22 cellular contexts compared by ENCODE assay signal in the genomic region with DNA sequence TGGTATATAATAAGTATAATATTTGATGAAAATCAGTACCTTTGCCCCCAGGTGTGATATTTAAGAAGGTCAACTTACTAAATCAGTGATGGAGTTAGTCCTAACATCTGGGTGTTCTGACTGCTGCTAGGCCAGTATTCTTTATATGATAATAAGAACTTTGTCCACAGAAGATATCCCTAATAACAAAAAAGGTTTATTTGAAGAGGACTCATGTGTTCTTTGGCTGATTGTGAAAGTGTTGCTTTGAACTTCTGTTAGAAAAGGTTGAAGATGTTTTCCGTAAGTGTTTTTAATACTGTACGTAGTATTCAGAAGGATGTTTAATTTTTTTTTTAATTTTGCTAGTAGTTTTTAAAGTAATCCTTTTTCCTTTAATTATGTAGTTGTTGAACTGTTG. TPM values are rescaled to one million over a fixed set of nuclear protein-coding genes. Genes with fewer than 3 reads are reported as not detected.
A peak's percentile ranks its signal among the peaks of the same experiment; 100 is the strongest.
DNase-seq lines count a peak whose midpoint lies in the region; ATAC-seq, FAIRE-seq and TF ChIP-seq lines count a peak whose summit lies in the region.
"Had no signal": no experiment of that assay in that cellular context is flagged by ENCODE, and none has a peak within 500 bp of the region (broad histone marks: within the 10 kb centered on the region; RNA-seq: fewer than 3 reads in every experiment).

No MANE protein-coding gene starts in this region.

- H3K4me1 Mint-ChIP-seq in CD4-positive, alpha-beta T cell (ENCODE audit: low read depth), result peaks cover 74% of the 10 kb centered on the region

- H2AFZ ChIP-seq in Karpas-422 (ENCODE audit: low read length) (no peak overlapping the region), endothelial cell of umbilical vein (ENCODE audit: low read depth, low read length) (no peak overlapping the region)

- H3K9me1 ChIP-seq in endothelial cell of umbilical vein (replicated peaks; ENCODE audit: control insufficient read depth, extremely low read depth, insufficient read depth, low read length), result no peaks in the 10 kb centered on the region

- FAIRE-seq in endothelial cell of umbilical vein (lab: Jason Lieb, UNC), result no peak
- FAIRE-seq in pancreas (lab: Jason Lieb, UNC), result peak; percentile 61

- no peak for ATAC-seq in CD4-positive, alpha-beta T cell (ENCODE audit: poor library complexity)
- ATAC-seq in pancreas, result no peak
- no peak for ATAC-seq in GM21528 (IDR thresholded peaks at IDR 0.05; ENCODE audit: low FRiP score, unreplicated experiment)
- ATAC-seq in GM21737 (IDR thresholded peaks at IDR 0.05; ENCODE audit: unreplicated experiment), result no peak
- ATAC-seq: body of pancreas; heart left ventricle; left ventricle myocardium superior; stimulated activated memory B cell treated with anti-CD40 and anti-IgM and Interleukin-4, amounts not matched to agents 10 μg/mL and 1 μg/mL and 100 μg/mL, for 72 hours had no signal

- POLR2A ChIA-PET in CD4-positive, alpha-beta T cell (lab: Charles Lee), result interaction anchor here (0.6 to 3.5 kb wide), 3 partner anchors 10 to 513 kb away, joined by 3 to 30 read pairs (median 4); a partner anchor contains a TSS
- POLR2A ChIA-PET in endothelial cell of umbilical vein (lab: Charles Lee), result no interaction called here

- H3K4me3 ChIP-seq in Karpas-422 (ENCODE audit: low read length), result no peak overlapping the region
- no peak overlapping the region for H3K4me3 ChIP-seq in endothelial cell of umbilical vein (replicated peaks in 1 of 3; ENCODE audit: insufficient read depth in 1 of 3, low read depth in 1 of 3, low read length in 3 of 3)
- no peak overlapping the region for H3K4me3 ChIP-seq in pancreas
- H3K4me3 ChIP-seq: body of pancreas, colonic mucosa had no signal

- H3K79me2 ChIP-seq in Karpas-422 (ENCODE audit: low read length) (peaks cover 99% of the 10 kb centered on the region), endothelial cell of umbilical vein (ENCODE audit: control insufficient read depth, insufficient read depth, low read length) (peaks cover 84% of the 10 kb centered on the region)

- intact Hi-C loops in CD4-positive, alpha-beta T cell (cut with DNase I, micrococcal nuclease), result loop anchor here (1.0 to 5.0 kb wide), 2 partner anchors 8 to 34 kb away; no protein-coding TSS in a partner anchor
- intact Hi-C loops in endothelial cell of umbilical vein (cut with micrococcal nuclease) (no loop called here), pancreas (cut with DNase I) (no loop called here)

- dilution Hi-C loops in endothelial cell of umbilical vein (cut with MboI; ENCODE audit: extremely low pct_ligation_motif_present, low sequenced_read_pairs), result loop anchor here (25.0 kb wide), 1 partner anchor 689 kb away; no protein-coding TSS in a partner anchor

- H3K27me3 ChIP-seq in CD4-positive, alpha-beta T cell (ENCODE audit: control insufficient read depth, insufficient read depth, low read length), result no peaks in the 10 kb centered on the region
- H3K27me3 ChIP-seq in Karpas-422 (ENCODE audit: low read length) (no peaks in the 10 kb centered on the region), endothelial cell of umbilical vein (ENCODE audit: control insufficient read depth in 2 of 2, insufficient read depth in 2 of 2, low read length in 2 of 2) (no peaks in the 10 kb centered on the region), pancreas (no peaks in the 10 kb centered on the region)
- H3K27me3 ChIP-seq: body of pancreas, colonic mucosa, heart left ventricle had no signal

- no peak for TF ChIP-seq POLR2A in endothelial cell of umbilical vein (IDR thresholded peaks at IDR 0.05; ENCODE audit: low read depth, low read length)

- no peak for DNase-seq in CD4-positive, alpha-beta T cell
- DNase-seq in Karpas-422 (peak; percentile 39), endothelial cell of umbilical vein (ENCODE audit: low read depth, low spot score) (no peak), pancreas (no peak), A172 (ENCODE audit: low spot score) (no peak), cortex of kidney (lab: John Stamatoyannopoulos, UW) (no peak)
- DNase-seq: activated CD4-positive, alpha-beta T cell treated with anti-CD3 and anti-CD28 coated beads for 48 hours; activated naive CD8-positive, alpha-beta T cell treated with anti-CD3 and anti-CD28 coated beads, Interleukin-2, amount 10 ng/mL, durations not matched to agents 7 days and 5 days; body of pancreas; colonic mucosa; COR-L47; heart left ventricle; left ventricle myocardium superior; NCI-H1417 treated with DMSO at 0.1 percent for 48 hours; NCI-H524 treated with DMSO at 0.1 percent for 48 hours; occipital lobe; T-helper 1 cell had no signal

- H3K9me3 ChIP-seq in CD4-positive, alpha-beta T cell (ENCODE audit: control insufficient read depth, low read length), result no peaks in the 10 kb centered on the region
- no peaks in the 10 kb centered on the region for H3K9me3 ChIP-seq in Karpas-422 (ENCODE audit: low read length)
- no peaks in the 10 kb centered on the region for H3K9me3 ChIP-seq in endothelial cell of umbilical vein (replicated peaks; ENCODE audit: control insufficient read depth, insufficient read depth, low read length)
- no peaks in the 10 kb centered on the region for H3K9me3 ChIP-seq in pancreas
- H3K9me3 ChIP-seq: body of pancreas, colonic mucosa, heart left ventricle had no signal

- TF ChIP-seq CTCF in CD4-positive, alpha-beta T cell (IDR thresholded peaks at IDR 0.05), result no peak
- TF ChIP-seq CTCF in endothelial cell of umbilical vein (IDR thresholded peaks at IDR 0.05; ENCODE audit: extremely low read depth in 1 of 2, insufficient read depth in 1 of 2, low read depth in 1 of 2, low read length in 2 of 2) (no peak), pancreas (IDR thresholded peaks at IDR 0.05) (no peak)

- peaks cover 83% of the 10 kb centered on the region for H3K36me3 ChIP-seq in Karpas-422 (ENCODE audit: insufficient read depth, low read length)
- H3K36me3 ChIP-seq in endothelial cell of umbilical vein (ENCODE audit: control insufficient read depth in 2 of 2, extremely low read depth in 1 of 2, insufficient read depth in 2 of 2, low read length in 2 of 2), result no peaks in the 10 kb centered on the region
- no peaks in the 10 kb centered on the region for H3K36me3 ChIP-seq in pancreas
- H3K36me3 ChIP-seq: colonic mucosa had no signal

- CTCF ChIA-PET in CD4-positive, alpha-beta T cell (lab: Charles Lee), result interaction anchor here (2.6 kb wide), 1 partner anchor 8 kb away, joined by 7 read pairs; no protein-coding TSS in a partner anchor
- CTCF ChIA-PET in endothelial cell of umbilical vein (lab: Charles Lee), result interaction anchor here (1.8 to 2.3 kb wide), 3 partner anchors 11 to 516 kb away, joined by 5 to 10 read pairs (median 9); a partner anchor contains a TSS

- peak overlapping the region; percentile 47 for H3K27ac Mint-ChIP-seq in CD4-positive, alpha-beta T cell
- H3K27ac Mint-ChIP-seq: activated naive CD8-positive, alpha-beta T cell treated with anti-CD3 and anti-CD28 coated beads, Interleukin-2, amount 10 ng/mL, durations not matched to agents 7 days and 5 days; activated T-helper 1 cell treated with anti-CD3 and anti-CD28 coated beads, Interleukin-12 subunit alpha, Interleukin-12 subunit beta, Interleukin-2, Interleukin-4 antibody, amounts not matched to agents 30 ng/mL and 10 ng/mL and 1 ng/mL, durations not matched to agents 14 hours and 24 hours and 36 hours had no signal

- H3K9me2 ChIP-seq in Karpas-422 (replicated peaks; ENCODE audit: insufficient read depth, low read length), result no peaks in the 10 kb centered on the region

- H4K20me1 ChIP-seq in Karpas-422 (ENCODE audit: insufficient read depth, low read depth, low read length) (peaks cover 27% of the 10 kb centered on the region), endothelial cell of umbilical vein (replicated peaks; ENCODE audit: control insufficient read depth, extremely low read depth, insufficient read depth, low read length) (peaks cover 6% of the 10 kb centered on the region)

- H3K9ac ChIP-seq in Karpas-422 (ENCODE audit: low read length) (no peak overlapping the region), endothelial cell of umbilical vein (replicated peaks; ENCODE audit: extremely low read depth, insufficient read depth, low read length) (no peak overlapping the region)

- peak overlapping the region; percentile 7 for H3K4me2 ChIP-seq in Karpas-422 (ENCODE audit: low read depth, low read length, poor library complexity, severe bottlenecking)
- peak overlapping the region; percentile 90 for H3K4me2 ChIP-seq in endothelial cell of umbilical vein (ENCODE audit: insufficient read depth, low read length)

- no peak overlapping the region for H3K27ac ChIP-seq in CD4-positive, alpha-beta T cell (ENCODE audit: low read depth, low read length)
- H3K27ac ChIP-seq in Karpas-422 (ENCODE audit: low read length) (no peak overlapping the region), endothelial cell of umbilical vein (ENCODE audit: insufficient read depth, low read depth, low read length) (no peak overlapping the region), pancreas (no peak overlapping the region)
- H3K27ac ChIP-seq: body of pancreas, colonic mucosa, heart left ventricle had no signal

- H3K27me3 Mint-ChIP-seq in CD4-positive, alpha-beta T cell, result no peaks in the 10 kb centered on the region
- H3K27me3 Mint-ChIP-seq: activated naive CD8-positive, alpha-beta T cell treated with anti-CD3 and anti-CD28 coated beads, Interleukin-2, amount 10 ng/mL, durations not matched to agents 7 days and 5 days; stimulated activated memory B cell treated with anti-CD40 and anti-IgM and Interleukin-4, amounts not matched to agents 10 μg/mL and 1 μg/mL and 100 μg/mL, for 72 hours had no signal

- no TSS peak for BruUV-seq in endothelial cell of umbilical vein (replicated peaks; lab: Mats Ljungman, UMichigan)

- H3K9me3 Mint-ChIP-seq in CD4-positive, alpha-beta T cell, result no peaks in the 10 kb centered on the region
- H3K9me3 Mint-ChIP-seq: activated naive CD8-positive, alpha-beta T cell treated with anti-CD3 and anti-CD28 coated beads, Interleukin-2, amount 10 ng/mL, durations not matched to agents 7 days and 5 days; activated T-helper 1 cell treated with anti-CD3 and anti-CD28 coated beads, Interleukin-12 subunit alpha, Interleukin-12 subunit beta, Interleukin-2, Interleukin-4 antibody, amounts not matched to agents 30 ng/mL and 10 ng/mL and 1 ng/mL, durations not matched to agents 14 hours and 24 hours and 36 hours; stimulated activated memory B cell treated with anti-CD40 and anti-IgM and Interleukin-4, amounts not matched to agents 10 μg/mL and 1 μg/mL and 100 μg/mL, for 72 hours had no signal

- peaks cover 49% of the 10 kb centered on the region for H3K36me3 Mint-ChIP-seq in CD4-positive, alpha-beta T cell (ENCODE audit: low read depth)

- WGBS in pancreas, 2 donors, result 88 to 89% methylated on average over 2 of the region's 2 CpGs

- H3K4me1 ChIP-seq in Karpas-422 (ENCODE audit: low read length) (peaks cover 54% of the 10 kb centered on the region), endothelial cell of umbilical vein (ENCODE audit: control insufficient read depth, extremely low read depth, insufficient read depth, low read length) (peaks cover 22% of the 10 kb centered on the region), pancreas (peaks cover 43 to 66% (median 43%) of the 10 kb centered on the region in 3 donors)
- H3K4me1 ChIP-seq: colonic mucosa had no signal

- H3K4me3 Mint-ChIP-seq in CD4-positive, alpha-beta T cell, result peak overlapping the region; percentile 58
- H3K4me3 Mint-ChIP-seq: activated naive CD8-positive, alpha-beta T cell treated with anti-CD3 and anti-CD28 coated beads, Interleukin-2, amount 10 ng/mL, durations not matched to agents 7 days and 5 days; activated T-helper 1 cell treated with anti-CD3 and anti-CD28 coated beads, Interleukin-12 subunit alpha, Interleukin-12 subunit beta, Interleukin-2, Interleukin-4 antibody, amounts not matched to agents 30 ng/mL and 10 ng/mL and 1 ng/mL, durations not matched to agents 14 hours and 24 hours and 36 hours; stimulated activated memory B cell treated with anti-CD40 and anti-IgM and Interleukin-4, amounts not matched to agents 10 μg/mL and 1 μg/mL and 100 μg/mL, for 72 hours had no signal

RNA-seq across cellular contexts. Expression of a gene that starts 10.2 kb away (rescaled TPM):
- 10 to 100 TPM; 79.8 to 86.0 TPM for total RNA-seq in CD4-positive, alpha-beta T cell
- total RNA-seq in Karpas-422 (2014; rRNA removed; shearing (Covaris generic); ENCODE audit: low replicate concordance), result 161 and 281 TPM in 2 replicates
- total RNA-seq in endothelial cell of umbilical vein (75.3 and 76.9 TPM in 2 replicates), pancreas (10 to 100 TPM; 30.6 to 64.1 (median 46.0) TPM)
- polyA plus RNA-seq in endothelial cell of umbilical vein (6.7 and 8.0 TPM in 2 replicates), pancreas (10 to 100 TPM; 19.2 to 19.3 TPM)
- polyA plus RNA-seq in endothelial cell of umbilical vein (2011; cell fraction: cytosol; rRNA removed), result 19.3 and 21.5 TPM in 2 replicates
- 30.8 and 38.3 TPM in 2 replicates for polyA plus RNA-seq in endothelial cell of umbilical vein (2011; cell fraction: nucleus; rRNA removed)
- 54.9 and 57.4 TPM in 2 replicates for polyA plus RNA-seq in endothelial cell of umbilical vein (2012)
- 50.5 and 53.5 TPM in 2 replicates for polyA minus RNA-seq in endothelial cell of umbilical vein
- polyA minus RNA-seq in endothelial cell of umbilical vein (2011; cell fraction: cytosol; rRNA and poly(A)+ RNA removed), result 181 TPM
- polyA minus RNA-seq in endothelial cell of umbilical vein (2011; cell fraction: nucleus; rRNA and poly(A)+ RNA removed), result 132 and 167 TPM in 2 replicates
- 11.3 and 11.6 TPM in 2 replicates for total RNA-seq in A172 (2014; rRNA removed; shearing (Covaris generic))

RNA-seq across cellular contexts. Expression of a gene that starts 10.3 kb away (rescaled TPM):
- under 1 TPM; 0.33 to 0.36 TPM for total RNA-seq in CD4-positive, alpha-beta T cell
- total RNA-seq in Karpas-422 (2014; rRNA removed; shearing (Covaris generic); ENCODE audit: low replicate concordance), result 1.1 and 2.0 TPM in 2 replicates
- total RNA-seq in endothelial cell of umbilical vein (0.21 and 0.31 TPM in 2 replicates), pancreas (under 1 TPM; 0.09 to 0.35 (median 0.26) TPM)
- polyA plus RNA-seq in endothelial cell of umbilical vein (0.14 and 0.18 TPM in 2 replicates), pancreas (under 1 TPM; 0.23 TPM)
- polyA plus RNA-seq in endothelial cell of umbilical vein (2011; cell fraction: cytosol; rRNA removed), result 0.17 and 0.20 TPM in 2 replicates
- polyA plus RNA-seq in endothelial cell of umbilical vein (2011; cell fraction: nucleus; rRNA removed), result 0.13 and 0.22 TPM in 2 replicates
- polyA plus RNA-seq in endothelial cell of umbilical vein (2012), result 0.16 and 0.21 TPM in 2 replicates
- 0.32 and 0.38 TPM in 2 replicates for polyA minus RNA-seq in endothelial cell of umbilical vein
- 2.3 TPM for polyA minus RNA-seq in endothelial cell of umbilical vein (2011; cell fraction: cytosol; rRNA and poly(A)+ RNA removed)
- 0.34 and 0.53 TPM in 2 replicates for polyA minus RNA-seq in endothelial cell of umbilical vein (2011; cell fraction: nucleus; rRNA and poly(A)+ RNA removed)
- total RNA-seq in A172 (2014; rRNA removed; shearing (Covaris generic)), result 0.41 and 0.43 TPM in 2 replicates
- total RNA-seq: Daoy had no signal

RNA-seq across cellular contexts. Expression of a gene that starts 55.6 kb away (rescaled TPM):
- 10 to 100 TPM; 33.7 to 38.7 TPM for total RNA-seq in CD4-positive, alpha-beta T cell
- 21.8 and 41.6 TPM in 2 replicates for total RNA-seq in Karpas-422 (2014; rRNA removed; shearing (Covaris generic); ENCODE audit: low replicate concordance)
- total RNA-seq in endothelial cell of umbilical vein (23.6 and 25.8 TPM in 2 replicates), pancreas (10 to 100 TPM; 12.8 to 23.4 (median 18.1) TPM)
- polyA plus RNA-seq in endothelial cell of umbilical vein (4.6 and 5.2 TPM in 2 replicates), pancreas (10 to 100 TPM in 1 of 2 donors, 1 to 10 TPM in 1; 3.6 to 11.8 TPM)
- 8.2 and 8.3 TPM in 2 replicates for polyA plus RNA-seq in endothelial cell of umbilical vein (2011; cell fraction: cytosol; rRNA removed)
- 13.7 and 19.0 TPM in 2 replicates for polyA plus RNA-seq in endothelial cell of umbilical vein (2011; cell fraction: nucleus; rRNA removed)
- 23.8 and 24.2 TPM in 2 replicates for polyA plus RNA-seq in endothelial cell of umbilical vein (2012)
- polyA minus RNA-seq in endothelial cell of umbilical vein, result 9.9 and 11.8 TPM in 2 replicates
- 45.0 TPM for polyA minus RNA-seq in endothelial cell of umbilical vein (2011; cell fraction: cytosol; rRNA and poly(A)+ RNA removed)
- 17.0 and 21.3 TPM in 2 replicates for polyA minus RNA-seq in endothelial cell of umbilical vein (2011; cell fraction: nucleus; rRNA and poly(A)+ RNA removed)
- total RNA-seq in A172 (2014; rRNA removed; shearing (Covaris generic)), result 62.9 TPM in 2 replicates

Comparison
In these comparisons a context has a peak if more than half of its experiments do, and no peak if none do; other contexts are left out.
1. intact Hi-C loops: an anchor here in CD4-positive, alpha-beta T cell (1.0 to 5.0 kb wide); none called in endothelial cell of umbilical vein and pancreas.